9 cellular contexts compared by ENCODE assay signal in the genomic region with DNA sequence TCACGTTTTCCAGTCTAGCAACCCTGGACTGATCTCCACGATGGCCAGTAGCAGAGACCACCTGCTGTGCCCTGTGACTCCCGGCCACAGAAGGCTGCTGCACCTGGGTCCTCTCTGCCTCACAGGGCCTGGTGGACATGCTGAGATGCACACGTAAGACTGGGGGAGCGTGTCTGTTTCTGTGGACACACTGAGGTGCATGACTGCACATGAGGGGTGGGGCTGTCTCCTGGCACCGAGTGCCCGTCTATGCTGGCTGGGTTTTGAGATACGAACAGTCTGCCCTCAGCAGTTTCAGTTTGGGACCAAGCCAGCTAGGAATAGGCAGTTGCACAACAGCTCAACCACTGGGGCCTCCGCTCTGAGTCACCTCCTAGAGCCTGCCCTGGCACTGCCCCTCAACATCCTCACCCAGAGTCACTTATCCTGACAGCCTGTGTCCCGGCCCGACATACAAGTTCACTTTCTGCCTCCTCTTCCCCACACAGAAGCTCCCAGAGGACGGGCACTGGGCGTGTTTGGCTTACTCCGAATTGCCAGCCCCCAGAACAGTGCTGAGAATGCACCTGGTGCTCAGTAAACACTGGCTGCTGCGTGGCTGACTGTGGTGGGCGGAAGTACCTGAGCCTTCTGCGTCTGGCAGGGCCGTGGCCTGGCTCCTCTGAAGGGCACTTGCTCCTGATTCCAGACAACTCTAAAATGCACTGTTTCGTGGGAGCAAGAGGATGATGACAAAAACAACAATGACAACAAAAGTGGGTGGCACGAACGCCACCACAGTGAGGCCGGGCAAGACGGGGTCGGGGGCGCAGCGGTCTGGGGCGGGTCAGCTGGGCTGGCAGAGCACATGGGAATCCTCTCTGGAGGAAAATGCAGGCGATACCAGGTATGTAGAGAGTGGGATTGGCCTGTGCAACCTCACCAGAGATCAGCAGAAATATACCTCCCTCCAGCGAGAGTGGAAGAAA. TPM values are rescaled to one million over a fixed set of nuclear protein-coding genes. Genes with fewer than 3 reads are reported as not detected.
DNase-seq lines count a peak whose midpoint lies in the region; ATAC-seq and TF ChIP-seq lines count a peak whose summit lies in the region.
"Had no signal": no experiment of that assay in that cellular context is flagged by ENCODE, and none has a peak within 500 bp of the region (broad histone marks: within the 10 kb centered on the region; RNA-seq: fewer than 3 reads in every experiment).

No MANE protein-coding gene starts in this region.

- peak; percentile 50 for TF ChIP-seq POLR2A in erythroblast (IDR thresholded peaks at IDR 0.05; ENCODE audit: low read length)

- no peak overlapping the region for H3K4me3 Mint-ChIP-seq in osteocyte (ENCODE audit: unreplicated experiment)
- H3K4me3 Mint-ChIP-seq in activated CD4-positive, alpha-beta T cell treated with anti-CD3 and anti-CD28 coated beads, Interleukin-2, amount 10 ng/mL, durations not matched to agents 7 days and 5 days = no peak overlapping the region
- no peak overlapping the region for H3K4me3 Mint-ChIP-seq in activated CD8-positive, alpha-beta T cell treated with anti-CD3 and anti-CD28 coated beads, Interleukin-2, amount 10 ng/mL, durations not matched to agents 7 days and 5 days
- H3K4me3 Mint-ChIP-seq: stimulated activated naive CD8-positive, alpha-beta T cell treated with anti-CD3 and anti-CD28 coated beads, Interleukin-15, Interleukin-2, amounts not matched to agents 100 ng/mL and 50 ng/mL, for 24 hours had no signal

- peak overlapping the region; percentile 55 for H3K27ac Mint-ChIP-seq in osteocyte (ENCODE audit: unreplicated experiment)
- H3K27ac Mint-ChIP-seq in activated CD4-positive, alpha-beta T cell treated with anti-CD3 and anti-CD28 coated beads, Interleukin-2, amount 10 ng/mL, durations not matched to agents 7 days and 5 days = no peak overlapping the region
- H3K27ac Mint-ChIP-seq in activated CD8-positive, alpha-beta T cell treated with anti-CD3 and anti-CD28 coated beads, Interleukin-2, amount 10 ng/mL, durations not matched to agents 7 days and 5 days = no peak overlapping the region

- peaks cover 26% of the 10 kb centered on the region for H3K27me3 Mint-ChIP-seq in osteocyte (ENCODE audit: unreplicated experiment)
- H3K27me3 Mint-ChIP-seq in activated CD4-positive, alpha-beta T cell treated with anti-CD3 and anti-CD28 coated beads, Interleukin-2, amount 10 ng/mL, durations not matched to agents 7 days and 5 days = no peaks in the 10 kb centered on the region
- H3K27me3 Mint-ChIP-seq in activated CD8-positive, alpha-beta T cell treated with anti-CD3 and anti-CD28 coated beads, Interleukin-2, amount 10 ng/mL, durations not matched to agents 7 days and 5 days (ENCODE audit: low read depth) = no peaks in the 10 kb centered on the region

- H3K36me3 Mint-ChIP-seq in osteocyte (ENCODE audit: unreplicated experiment) = no peaks in the 10 kb centered on the region
- H3K36me3 Mint-ChIP-seq in activated CD4-positive, alpha-beta T cell treated with anti-CD3 and anti-CD28 coated beads, Interleukin-2, amount 10 ng/mL, durations not matched to agents 7 days and 5 days (ENCODE audit: low read depth) = no peaks in the 10 kb centered on the region
- H3K36me3 Mint-ChIP-seq in activated CD8-positive, alpha-beta T cell treated with anti-CD3 and anti-CD28 coated beads, Interleukin-2, amount 10 ng/mL, durations not matched to agents 7 days and 5 days (ENCODE audit: low read depth) = no peaks in the 10 kb centered on the region

- H3K9me3 Mint-ChIP-seq in osteocyte (ENCODE audit: unreplicated experiment) = no peaks in the 10 kb centered on the region
- H3K9me3 Mint-ChIP-seq in activated CD4-positive, alpha-beta T cell treated with anti-CD3 and anti-CD28 coated beads, Interleukin-2, amount 10 ng/mL, durations not matched to agents 7 days and 5 days = peaks cover 2% of the 10 kb centered on the region
- H3K9me3 Mint-ChIP-seq in activated CD8-positive, alpha-beta T cell treated with anti-CD3 and anti-CD28 coated beads, Interleukin-2, amount 10 ng/mL, durations not matched to agents 7 days and 5 days (ENCODE audit: insufficient read depth) = no peaks in the 10 kb centered on the region
- H3K9me3 Mint-ChIP-seq: stimulated activated naive CD8-positive, alpha-beta T cell treated with anti-CD3 and anti-CD28 coated beads, Interleukin-15, Interleukin-2, amounts not matched to agents 100 ng/mL and 50 ng/mL, for 24 hours had no signal

- POLR2A ChIA-PET in activated CD4-positive, alpha-beta T cell treated with anti-CD3 and anti-CD28 coated beads, Interleukin-2, amount 10 ng/mL, durations not matched to agents 7 days and 5 days (lab: Charles Lee) = no interaction called here
- POLR2A ChIA-PET in activated CD8-positive, alpha-beta T cell treated with anti-CD3 and anti-CD28 coated beads, Interleukin-2, amount 10 ng/mL, durations not matched to agents 7 days and 5 days (lab: Charles Lee) = no interaction called here

- CTCF ChIA-PET in activated CD4-positive, alpha-beta T cell treated with anti-CD3 and anti-CD28 coated beads, Interleukin-2, amount 10 ng/mL, durations not matched to agents 7 days and 5 days (lab: Charles Lee) = no interaction called here
- CTCF ChIA-PET in activated CD8-positive, alpha-beta T cell treated with anti-CD3 and anti-CD28 coated beads, Interleukin-2, amount 10 ng/mL, durations not matched to agents 7 days and 5 days (lab: Charles Lee) = no interaction called here

- ATAC-seq in activated CD8-positive, alpha-beta T cell treated with anti-CD3 and anti-CD28 coated beads, Interleukin-2, amount 10 ng/mL, durations not matched to agents 7 days and 5 days = no peak
- ATAC-seq in GM21576 (IDR thresholded peaks at IDR 0.05; ENCODE audit: unreplicated experiment) = no peak
- ATAC-seq in HG03135 (IDR thresholded peaks at IDR 0.05; ENCODE audit: unreplicated experiment) = no peak

- H3K4me1 Mint-ChIP-seq in osteocyte (ENCODE audit: unreplicated experiment) = peaks cover 12% of the 10 kb centered on the region
- H3K4me1 Mint-ChIP-seq in activated CD4-positive, alpha-beta T cell treated with anti-CD3 and anti-CD28 coated beads, Interleukin-2, amount 10 ng/mL, durations not matched to agents 7 days and 5 days = peaks cover 4% of the 10 kb centered on the region
- no peaks in the 10 kb centered on the region for H3K4me1 Mint-ChIP-seq in activated CD8-positive, alpha-beta T cell treated with anti-CD3 and anti-CD28 coated beads, Interleukin-2, amount 10 ng/mL, durations not matched to agents 7 days and 5 days (ENCODE audit: low read depth)

- TF ChIP-seq CTCF in osteocyte (IDR thresholded peaks at IDR 0.05) = no peak

- peak; percentile 61 for DNase-seq in GM04503 (ENCODE audit: low read depth)
- peak; percentile 92 for DNase-seq in NOMO-1 treated with DMSO at 0.1 percent for 48 hours (lab: John Stamatoyannopoulos, UW; ENCODE audit: unreplicated experiment)
- no peak for DNase-seq in erythroblast (lab: John Stamatoyannopoulos, UW)
- DNase-seq in osteocyte (ENCODE audit: extremely low spot score, unreplicated experiment) = no peak
- no peak for DNase-seq in activated CD4-positive, alpha-beta T cell treated with anti-CD3 and anti-CD28 coated beads, Interleukin-2, amount 10 ng/mL, durations not matched to agents 7 days and 5 days
- DNase-seq in activated CD8-positive, alpha-beta T cell treated with anti-CD3 and anti-CD28 coated beads, Interleukin-2, amount 10 ng/mL, durations not matched to agents 7 days and 5 days = no peak

RNA-seq across cellular contexts. Expression of a gene that starts 30.9 kb away (rescaled TPM):
- 3.5 and 3.8 TPM in 2 replicates for total RNA-seq in osteocyte
- 1 to 10 TPM; 3.2 to 3.5 TPM for total RNA-seq in activated CD4-positive, alpha-beta T cell treated with anti-CD3 and anti-CD28 coated beads, Interleukin-2, amount 10 ng/mL, durations not matched to agents 7 days and 5 days
- 1 to 10 TPM; 2.0 to 2.7 TPM for total RNA-seq in activated CD8-positive, alpha-beta T cell treated with anti-CD3 and anti-CD28 coated beads, Interleukin-2, amount 10 ng/mL, durations not matched to agents 7 days and 5 days

Comparison
In these comparisons a context has a peak if more than half of its experiments do, and no peak if none do; other contexts are left out.
1. DNase-seq: peak in GM04503 (single experiment) and NOMO-1 treated with DMSO at 0.1 percent for 48 hours (single experiment); none in erythroblast (0 of 2), osteocyte (single experiment), activated CD4-positive, alpha-beta T cell treated with anti-CD3 and anti-CD28 coated beads, Interleukin-2, amount 10 ng/mL, durations not matched to agents 7 days and 5 days (single experiment) and activated CD8-positive, alpha-beta T cell treated with anti-CD3 and anti-CD28 coated beads, Interleukin-2, amount 10 ng/mL, durations not matched to agents 7 days and 5 days (single experiment).